ENCODE assay signal across 8 cellular contexts in genomic region chr16:66696669-66697630, GRCh38. TPM values are rescaled to one million over a fixed set of nuclear protein-coding genes. Genes with fewer than 3 reads are reported as not detected.
DNase-seq lines count a peak whose midpoint lies in the region; ATAC-seq and TF ChIP-seq lines count a peak whose summit lies in the region.

Gene CMTM4 (minus strand): TSS chr16:66696743. CDS start chr16:66696525, 218 bp downstream.

- H3K4me3 ChIP-seq in GM08714 (ENCODE audit: low read length), result peak within 1 kb of the TSS; percentile 61; the same call in 1 of the 2 replicates
- peak within 1 kb of the TSS; percentile 68 for H3K4me3 ChIP-seq in NB4 (ENCODE audit: low read depth, low read length)
- peak within 1 kb of the TSS; percentile 65 to 71 for H3K4me3 ChIP-seq in right atrium auricular region
- peak within 1 kb of the TSS; percentile 85 for H3K4me3 ChIP-seq in psoas muscle
- peak within 1 kb of the TSS; percentile 69 to 91 (median 76) for H3K4me3 ChIP-seq in upper lobe of left lung

- H3K36me3 ChIP-seq in right atrium auricular region (no peaks in the 10 kb centered on the region), psoas muscle (ENCODE audit: insufficient read depth in 1 of 2, low read depth in 1 of 2) (no peaks in the 10 kb centered on the region), upper lobe of left lung (no peaks in the 10 kb centered on the region)

- intact Hi-C loops in psoas muscle (cut with DNase I), result loop anchor here in 1 of 2 donors (2.0 to 10.0 kb wide), 2 partner anchors 34 to 82 kb away; no protein-coding TSS in a partner anchor

- no peak for TF ChIP-seq EP300 in upper lobe of left lung (IDR thresholded peaks at IDR 0.05)

- CTCF ChIA-PET in HEK293T (lab: Yijun Ruan, JAX), result interaction anchor here (0.6 to 2.0 kb wide), 3 partner anchors 55 to 224 kb away, joined by 3 to 4 read pairs (median 3); partner anchors contain the start of genes DYNC1LI2 and NAE1

- H3K27ac ChIP-seq in angular gyrus (ENCODE audit: low read depth, low read length) (peak within 1 kb of the TSS; percentile 52), right atrium auricular region (peak within 1 kb of the TSS; percentile 63 to 64), psoas muscle (peak within 1 kb of the TSS; percentile 68), upper lobe of left lung (peak within 1 kb of the TSS; percentile 83 to 91 (median 88))

- POLR2A ChIA-PET in HEK293T (lab: Yijun Ruan, JAX), result interaction anchor here (0.9 to 2.9 kb wide), 3 partner anchors 13 to 145 kb away, joined by 3 to 12 read pairs (median 3); partner anchors contain the start of gene CKLF

- DNase-seq in HEK293T (ENCODE audit: extremely low spot score) (peak; percentile 94), NB4 (ENCODE audit: low read depth) (peak; percentile 86), T-helper 2 cell (peak; percentile 54 to 75 (median 71)), right atrium auricular region (ENCODE audit: low spot score) (peak; percentile 66), psoas muscle (peak; percentile 87 to 92), upper lobe of left lung (peak; percentile 93 to 97)

- WGBS in psoas muscle, 3 donors, result 6 to 11% (median 7%) methylated on average over 50 to 70 of the region's 84 CpGs
- WGBS in upper lobe of left lung, 2 donors, result 8 to 43% methylated on average over 7 to 50 of the region's 84 CpGs

- H3K9me3 ChIP-seq in right atrium auricular region (no peaks in the 10 kb centered on the region), psoas muscle (no peaks in the 10 kb centered on the region), upper lobe of left lung (no peaks in the 10 kb centered on the region)

- TF ChIP-seq CTCF in NB4 (IDR thresholded peaks at IDR 0.05; ENCODE audit: low read depth, low read length), result no peak
- peak in 1 of 2 donors; percentile 14 for TF ChIP-seq CTCF in right atrium auricular region (IDR thresholded peaks at IDR 0.05)
- TF ChIP-seq CTCF in psoas muscle (IDR thresholded peaks at IDR 0.05), result peak; percentile 37
- peak in 4 of 6 experiments; percentile 11 to 52 (median 29) for TF ChIP-seq CTCF in upper lobe of left lung (IDR thresholded peaks at IDR 0.05)

- H3K27me3 ChIP-seq in right atrium auricular region (no peaks in the 10 kb centered on the region), psoas muscle (ENCODE audit: insufficient read depth in 3 of 3, low read length in 2 of 3) (no peaks in the 10 kb centered on the region), upper lobe of left lung (no peaks in the 10 kb centered on the region)

- H3K4me1 ChIP-seq in right atrium auricular region (peaks cover 0 to 17% of the 10 kb centered on the region in 2 donors), psoas muscle (peaks cover 11% of the 10 kb centered on the region), upper lobe of left lung (peaks cover 22 to 41% (median 23%) of the 10 kb centered on the region in 4 donors)

- no peak for TF ChIP-seq POLR2A in NB4 (IDR thresholded peaks at IDR 0.05; ENCODE audit: extremely low read depth, insufficient read length)
- TF ChIP-seq POLR2A in upper lobe of left lung (IDR thresholded peaks at IDR 0.05), result peak in 1 of 4 donors; percentile 65

- ATAC-seq in psoas muscle (peak; percentile 96 to 97 (median 97)), upper lobe of left lung (ENCODE audit: low FRiP score in 2 of 2) (peak; percentile 92 to 96)

TF ChIP-seq in HEK293T, 16 proteins besides CTCF, POLR2A, EP300 and RAD21:
- TF ChIP-seq BHLHE40 (IDR thresholded peaks at IDR 0.05; ENCODE audit: borderline replicate concordance) (no peak), L3MBTL2 (conservative IDR thresholded peaks at IDR 0.05) (peak; percentile 77)

RNA-seq across cellular contexts. Expression of gene CMTM4, which starts in this region (rescaled TPM):
- total RNA-seq in right atrium auricular region, result 10 to 100 TPM in 1 of 2 donors, 1 to 10 TPM in 1; 7.5 to 15.2 TPM
- total RNA-seq in psoas muscle, result 10 to 100 TPM in 1 of 4 donors, 1 to 10 TPM in 3; 7.7 to 10.3 (median 9.1) TPM
- polyA plus RNA-seq in psoas muscle, result 1 to 10 TPM; 2.3 to 4.1 (median 2.4) TPM
- 10 to 100 TPM; 35.6 to 82.1 (median 55.1) TPM for total RNA-seq in upper lobe of left lung

Comparison
In these comparisons a context has a peak if more than half of its experiments do, and no peak if none do; other contexts are left out.
1. Peak in every context shown above with its lines: DNase-seq, ATAC-seq, H3K4me3 ChIP-seq and H3K27ac ChIP-seq.